9 cellular contexts compared by ENCODE assay signal in genomic region chr11:47466701-47467250, GRCh38. TPM values are rescaled to one million over a fixed set of nuclear protein-coding genes. Genes with fewer than 3 reads are reported as not detected.
DNase-seq lines count a peak whose midpoint lies in the region; ATAC-seq and TF ChIP-seq lines count a peak whose summit lies in the region.
"Had no signal": no experiment of that assay in that cellular context is flagged by ENCODE, and none has a peak within 500 bp of the region (broad histone marks: within the 10 kb centered on the region; RNA-seq: fewer than 3 reads in every experiment).

No MANE protein-coding gene starts in this region.

- H3K27me3 ChIP-seq in aorta (ENCODE audit: control insufficient read depth in 1 of 2, insufficient read depth in 2 of 2, low read length in 1 of 2) (no peaks in the 10 kb centered on the region), smooth muscle cell (ENCODE audit: low read depth) (no peaks in the 10 kb centered on the region)

- H3K36me3 ChIP-seq in mucosa of descending colon (ENCODE audit: low read depth): no peaks in the 10 kb centered on the region
- H3K36me3 ChIP-seq in aorta (ENCODE audit: control insufficient read depth in 1 of 2, insufficient read depth in 2 of 2, low read length in 1 of 2): peaks cover 0 to 6% of the 10 kb centered on the region in 2 donors
- H3K36me3 ChIP-seq in smooth muscle cell (ENCODE audit: low read depth): peaks cover 13% of the 10 kb centered on the region

- peak; percentile 86 for DNase-seq in Ammon's horn (ENCODE audit: low spot score)
- peak; percentile 87 for DNase-seq in NCI-H1105 treated with DMSO at 0.1 percent for 48 hours (lab: John Stamatoyannopoulos, UW)
- DNase-seq in choroid plexus epithelial cell (ENCODE audit: low read depth): peak; percentile 73
- peak; percentile 47 to 61 (median 55) for DNase-seq in mucosa of descending colon
- peak; percentile 41 to 71 for DNase-seq in aorta
- no peak for DNase-seq in HPDE6-E6E7 (ENCODE audit: extremely low spot score)
- no peak for DNase-seq in smooth muscle cell (lab: John Stamatoyannopoulos, UW; ENCODE audit: unreplicated experiment)

- H3K9ac ChIP-seq in smooth muscle cell (ENCODE audit: low read depth): no peak overlapping the region

- H4K20me1 ChIP-seq in smooth muscle cell (ENCODE audit: low read depth): peaks cover 61% of the 10 kb centered on the region

- ATAC-seq in mucosa of descending colon (peak; percentile 66), aorta (ENCODE audit: low FRiP score) (peak; percentile 59), GM18502 (IDR thresholded peaks at IDR 0.05; ENCODE audit: poor library complexity, unreplicated experiment) (no peak)
- ATAC-seq: GM12878 had no signal

- H3K9me3 ChIP-seq in mucosa of descending colon (no peaks in the 10 kb centered on the region), aorta (ENCODE audit: control insufficient read depth, low read length) (no peaks in the 10 kb centered on the region), smooth muscle cell (replicated peaks; ENCODE audit: low read depth) (no peaks in the 10 kb centered on the region)

- H3K4me2 ChIP-seq in smooth muscle cell: no peak overlapping the region

- H3K27ac ChIP-seq in aorta (ENCODE audit: low read depth in 1 of 2, low read length in 2 of 2) (peak overlapping the region in 1 of 2 donors; percentile 5), smooth muscle cell (ENCODE audit: low read depth) (no peak overlapping the region)

- intact Hi-C loops in mucosa of descending colon (cut with DNase I, micrococcal nuclease) (no loop called here), aorta (cut with DNase I) (loop anchor here in 1 of 2 donors (5.0 kb wide), 1 partner anchor 56 kb away; no protein-coding TSS in a partner anchor)

- H3K4me1 ChIP-seq in mucosa of descending colon (ENCODE audit: low read depth): peaks cover 15% of the 10 kb centered on the region
- no peaks in the 10 kb centered on the region for H3K4me1 ChIP-seq in aorta (ENCODE audit: control insufficient read depth in 1 of 2, insufficient read depth in 2 of 2, low read length in 2 of 2)
- H3K4me1 ChIP-seq in smooth muscle cell (ENCODE audit: low read depth): peaks cover 51% of the 10 kb centered on the region

- H2AFZ ChIP-seq in smooth muscle cell (ENCODE audit: low read depth): no peak overlapping the region

- H3K79me2 ChIP-seq in smooth muscle cell (ENCODE audit: low read depth): peaks cover 23% of the 10 kb centered on the region

- TF ChIP-seq CTCF in choroid plexus epithelial cell (conservative IDR thresholded peaks at IDR 0.05; ENCODE audit: low read depth, low read length) (peak; percentile 21), mucosa of descending colon (IDR thresholded peaks at IDR 0.05) (no peak), smooth muscle cell (IDR thresholded peaks at IDR 0.05; ENCODE audit: borderline replicate concordance, insufficient read depth, poor library complexity, severe bottlenecking) (no peak)

- H3K4me3 ChIP-seq in choroid plexus epithelial cell (ENCODE audit: low read depth, low read length) (no peak overlapping the region), mucosa of descending colon (no peak overlapping the region), aorta (ENCODE audit: low read length in 2 of 2) (no peak overlapping the region), smooth muscle cell (no peak overlapping the region)
- H3K4me3 ChIP-seq: GM12878 had no signal

- peaks cover 6% of the 10 kb centered on the region for H3F3A ChIP-seq in smooth muscle cell (ENCODE audit: low read depth)

- WGBS in aorta, 2 donors: 29% methylated on average over 4 of the region's 4 CpGs
- 95% methylated on average over 4 of the region's 4 CpGs for WGBS in smooth muscle cell (ENCODE audit: low lambda C conversion rate)

RNA-seq across cellular contexts. Expression of gene RAPSN, which starts 17.8 kb away (rescaled TPM):
- under 1 TPM; 0.41 to 0.96 (median 0.95) TPM for total RNA-seq in mucosa of descending colon
- under 1 TPM; 0.66 to 0.71 TPM for total RNA-seq in aorta
- polyA plus RNA-seq in aorta: under 1 TPM in 1 of 2 donors, not detected in 1; 0.46 TPM
- not detected in 2 replicates for total RNA-seq in smooth muscle cell
- 0.41 and 0.96 TPM in 2 replicates for polyA plus RNA-seq in smooth muscle cell

RNA-seq across cellular contexts. Expression of gene PSMC3, which starts 40.5 kb away (rescaled TPM):
- total RNA-seq in mucosa of descending colon: 100 to 1,000 TPM in 1 of 3 donors, 10 to 100 TPM in 2; 70.7 to 115 (median 91.0) TPM
- total RNA-seq in aorta: 100 to 1,000 TPM in 1 of 2 donors, 10 to 100 TPM in 1; 84.2 to 117 TPM
- 100 to 1,000 TPM; 181 to 204 TPM for polyA plus RNA-seq in aorta
- total RNA-seq in smooth muscle cell: 71.2 and 99.8 TPM in 2 replicates
- 200 and 211 TPM in 2 replicates for polyA plus RNA-seq in smooth muscle cell

RNA-seq across cellular contexts. Expression of gene SLC39A13, which starts 58.4 kb away (rescaled TPM):
- 10 to 100 TPM; 14.4 to 30.9 (median 21.4) TPM for total RNA-seq in mucosa of descending colon
- total RNA-seq in aorta: 10 to 100 TPM; 75.1 to 88.9 TPM
- polyA plus RNA-seq in aorta: 100 to 1,000 TPM in 1 of 2 donors, 10 to 100 TPM in 1; 34.7 to 118 TPM
- 51.7 and 56.9 TPM in 2 replicates for total RNA-seq in smooth muscle cell
- polyA plus RNA-seq in smooth muscle cell: 138 and 143 TPM in 2 replicates

Comparison
In these comparisons a context has a peak if more than half of its experiments do, and no peak if none do; other contexts are left out.
1. DNase-seq: peak in Ammon's horn (single experiment), NCI-H1105 treated with DMSO at 0.1 percent for 48 hours (single experiment), choroid plexus epithelial cell (single experiment), mucosa of descending colon (3 of 3) and aorta (2 of 2); none in HPDE6-E6E7 (single experiment) and smooth muscle cell (single experiment).